ENCODE assay signal across 14 cellular contexts in the genomic region with DNA sequence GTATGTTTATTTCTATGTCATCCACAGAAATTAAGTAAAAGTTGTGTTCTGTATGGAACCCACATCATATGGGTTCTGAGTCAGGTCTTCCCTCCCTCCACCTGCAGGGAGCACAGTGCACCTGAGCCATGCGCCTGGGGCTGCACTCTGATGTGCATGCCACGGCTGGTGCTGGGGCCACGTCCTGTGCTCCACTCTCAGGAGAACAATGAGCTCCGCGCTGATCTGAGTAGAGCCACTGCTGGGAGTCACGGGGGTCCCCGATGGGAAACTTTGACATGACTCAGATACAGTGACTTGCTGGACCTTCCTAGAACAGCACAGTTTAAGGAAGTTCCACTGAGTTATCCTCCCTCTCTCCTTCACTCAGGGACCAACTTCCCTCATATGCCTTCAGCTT.
DNase-seq lines count a peak whose midpoint lies in the region; ATAC-seq and TF ChIP-seq lines count a peak whose summit lies in the region.
"Had no signal": no experiment of that assay in that cellular context is flagged by ENCODE, and none has a peak within 500 bp of the region (broad histone marks: within the 10 kb centered on the region; RNA-seq: fewer than 3 reads in every experiment).

No MANE protein-coding gene starts in this region.

- H3K27me3 ChIP-seq in CD4-positive, CD25-positive, alpha-beta regulatory T cell (ENCODE audit: control insufficient read depth, insufficient read depth, low read length), result peaks cover 8% of the 10 kb centered on the region
- H3K27me3 ChIP-seq in Loucy (ENCODE audit: insufficient read depth, low read length, poor library complexity, severe bottlenecking), result no peaks in the 10 kb centered on the region

- H3K9me2 ChIP-seq in Loucy (replicated peaks; ENCODE audit: low read depth, low read length), result no peaks in the 10 kb centered on the region

- no peak overlapping the region for H3K4me3 ChIP-seq in CD4-positive, CD25-positive, alpha-beta regulatory T cell (ENCODE audit: low read depth, low read length)
- no peak overlapping the region for H3K4me3 ChIP-seq in Loucy (ENCODE audit: low read length, poor library complexity, severe bottlenecking)
- H3K4me3 ChIP-seq: K562 had no signal

- no peak overlapping the region for H3K27ac ChIP-seq in CD4-positive, CD25-positive, alpha-beta regulatory T cell (ENCODE audit: insufficient read depth, low read length, poor library complexity, severe bottlenecking)
- H3K27ac ChIP-seq: HL-60 had no signal

- POLR2A ChIA-PET in activated CD8-positive, alpha-beta T cell treated with anti-CD3 and anti-CD28 coated beads for 36 hours (lab: Charles Lee), result interaction anchor here (0.8 kb wide), 1 partner anchor 9 kb away, joined by 3 read pairs; no protein-coding TSS in a partner anchor

- H3K36me3 ChIP-seq in CD4-positive, CD25-positive, alpha-beta regulatory T cell (ENCODE audit: control insufficient read depth, insufficient read depth, low read length), result no peaks in the 10 kb centered on the region
- H3K36me3 ChIP-seq in Loucy (ENCODE audit: insufficient read depth, low read length), result no peaks in the 10 kb centered on the region

- H3K4me1 ChIP-seq in CD4-positive, CD25-positive, alpha-beta regulatory T cell (ENCODE audit: control insufficient read depth, insufficient read depth, low read length, poor library complexity, severe bottlenecking), result no peaks in the 10 kb centered on the region
- H3K4me1 ChIP-seq in Loucy (ENCODE audit: insufficient read depth, low read length, poor library complexity, severe bottlenecking), result peaks cover 26% of the 10 kb centered on the region

- H3K36me3 Mint-ChIP-seq in CD4-positive, CD25-positive, alpha-beta regulatory T cell, result no peaks in the 10 kb centered on the region
- H3K36me3 Mint-ChIP-seq in activated CD8-positive, alpha-beta T cell treated with anti-CD3 and anti-CD28 coated beads for 36 hours (ENCODE audit: low read depth), result no peaks in the 10 kb centered on the region
- no peaks in the 10 kb centered on the region for H3K36me3 Mint-ChIP-seq in effector memory CD8-positive, alpha-beta T cell (ENCODE audit: insufficient read depth)

- H2AFZ ChIP-seq in Loucy (ENCODE audit: low read length), result no peak overlapping the region

- H3K27me3 Mint-ChIP-seq in CD4-positive, CD25-positive, alpha-beta regulatory T cell, result peaks cover 38% of the 10 kb centered on the region
- no peaks in the 10 kb centered on the region for H3K27me3 Mint-ChIP-seq in activated CD8-positive, alpha-beta T cell treated with anti-CD3 and anti-CD28 coated beads for 36 hours
- H3K27me3 Mint-ChIP-seq in effector memory CD8-positive, alpha-beta T cell, result peaks cover 31 to 93% of the 10 kb centered on the region in 2 donors

- peak overlapping the region in 2 of 4 donors; percentile 12 to 49 for H3K4me3 Mint-ChIP-seq in CD4-positive, CD25-positive, alpha-beta regulatory T cell
- no peak overlapping the region for H3K4me3 Mint-ChIP-seq in activated CD8-positive, alpha-beta T cell treated with anti-CD3 and anti-CD28 coated beads for 36 hours
- peak overlapping the region in 1 of 2 donors; percentile 43 for H3K4me3 Mint-ChIP-seq in effector memory CD8-positive, alpha-beta T cell

- no peak for TF ChIP-seq CTCF in Loucy (conservative IDR thresholded peaks at IDR 0.05; ENCODE audit: low read length)
- TF ChIP-seq CTCF in activated CD8-positive, alpha-beta T cell treated with anti-CD3 and anti-CD28 coated beads for 36 hours (IDR thresholded peaks at IDR 0.05), result no peak
- TF ChIP-seq CTCF in GM10266 (IDR thresholded peaks at IDR 0.05; ENCODE audit: control insufficient read depth, insufficient read depth, low read depth, missing control alignments), result no peak

- no peaks in the 10 kb centered on the region for H4K20me1 ChIP-seq in Loucy (ENCODE audit: insufficient read depth, low read length, poor library complexity, severe bottlenecking)

- H3K9me3 Mint-ChIP-seq in CD4-positive, CD25-positive, alpha-beta regulatory T cell, result no peaks in the 10 kb centered on the region
- H3K9me3 Mint-ChIP-seq in activated CD8-positive, alpha-beta T cell treated with anti-CD3 and anti-CD28 coated beads for 36 hours, result no peaks in the 10 kb centered on the region
- H3K9me3 Mint-ChIP-seq in effector memory CD8-positive, alpha-beta T cell, result no peaks in the 10 kb centered on the region

- peak overlapping the region; percentile 41 for H3K9ac ChIP-seq in Loucy (ENCODE audit: low read depth, low read length, poor library complexity, severe bottlenecking)

- H3K4me2 ChIP-seq in Loucy (ENCODE audit: low read depth, low read length, poor library complexity, severe bottlenecking), result peak overlapping the region; percentile 47

- H3F3A ChIP-seq in Loucy (ENCODE audit: low read depth), result no peaks in the 10 kb centered on the region

- no peaks in the 10 kb centered on the region for H3K79me2 ChIP-seq in Loucy (ENCODE audit: insufficient read depth, low read length)

- ATAC-seq in CD4-positive, CD25-positive, alpha-beta regulatory T cell (ENCODE audit: low read depth in 2 of 2), result peak; percentile 78 to 89
- ATAC-seq in activated CD8-positive, alpha-beta T cell treated with anti-CD3 and anti-CD28 coated beads for 36 hours, result peak; percentile 65
- peak; percentile 41 for ATAC-seq in effector memory CD8-positive, alpha-beta T cell (replicated peaks)
- ATAC-seq in Right ventricle myocardium inferior, result no peak

- DNase-seq in CD4-positive, CD25-positive, alpha-beta regulatory T cell, result peak in 2 of 3 donors; percentile 30 to 40
- DNase-seq in activated CD8-positive, alpha-beta T cell treated with anti-CD3 and anti-CD28 coated beads for 36 hours, result peak; percentile 20
- no peak for DNase-seq in effector memory CD8-positive, alpha-beta T cell
- DNase-seq in NCI-H446 treated with DMSO at 0.1 percent for 48 hours (lab: John Stamatoyannopoulos, UW) (no peak), NCI-H226 (no peak), Right ventricle myocardium inferior (ENCODE audit: missing footprints) (no peak), GM10266 (ENCODE audit: extremely low spot score) (no peak)
- DNase-seq: GOT3, mesendoderm, NCI-H1048, NCI-H2171 had no signal

- intact Hi-C loops in activated CD8-positive, alpha-beta T cell treated with anti-CD3 and anti-CD28 coated beads for 36 hours (cut with micrococcal nuclease), result no loop called here
- intact Hi-C loops in Right ventricle myocardium inferior (cut with DNase I), result no loop called here

- H3K27ac Mint-ChIP-seq in CD4-positive, CD25-positive, alpha-beta regulatory T cell, result peak overlapping the region in 2 of 3 donors; percentile 26 to 28
- H3K27ac Mint-ChIP-seq in activated CD8-positive, alpha-beta T cell treated with anti-CD3 and anti-CD28 coated beads for 36 hours, result peak overlapping the region; percentile 16
- H3K27ac Mint-ChIP-seq in effector memory CD8-positive, alpha-beta T cell, result peak overlapping the region in 1 of 2 donors; percentile 44

- H3K4me1 Mint-ChIP-seq in CD4-positive, CD25-positive, alpha-beta regulatory T cell, result peaks cover 0 to 19% (median 8%) of the 10 kb centered on the region in 4 donors
- peaks cover 8% of the 10 kb centered on the region for H3K4me1 Mint-ChIP-seq in activated CD8-positive, alpha-beta T cell treated with anti-CD3 and anti-CD28 coated beads for 36 hours (ENCODE audit: low read depth)
- H3K4me1 Mint-ChIP-seq in effector memory CD8-positive, alpha-beta T cell (ENCODE audit: low read depth in 2 of 2), result no peaks in the 10 kb centered on the region

- CTCF ChIA-PET in activated CD8-positive, alpha-beta T cell treated with anti-CD3 and anti-CD28 coated beads for 36 hours (lab: Charles Lee), result interaction anchor here (1.0 to 2.5 kb wide), 12 partner anchors 10 to 260 kb away, joined by 3 to 20 read pairs (median 6); no protein-coding TSS in a partner anchor

- peaks cover 0 to under 1% of the 10 kb centered on the region in 2 experiments for H3K9me3 ChIP-seq in CD4-positive, CD25-positive, alpha-beta regulatory T cell (ENCODE audit: control insufficient read depth in 2 of 2, low read length in 2 of 2)
- no peaks in the 10 kb centered on the region for H3K9me3 ChIP-seq in Loucy (ENCODE audit: insufficient read depth, low read depth, low read length)

Comparison
In these comparisons a context has a peak if more than half of its experiments do, and no peak if none do; other contexts are left out.
1. DNase-seq: peak in CD4-positive, CD25-positive, alpha-beta regulatory T cell (2 of 3) and activated CD8-positive, alpha-beta T cell treated with anti-CD3 and anti-CD28 coated beads for 36 hours (single experiment); none in effector memory CD8-positive, alpha-beta T cell (0 of 3), NCI-H446 treated with DMSO at 0.1 percent for 48 hours (single experiment), NCI-H226 (single experiment), Right ventricle myocardium inferior (single experiment) and GM10266 (single experiment).